In genomic region chr10:9766762-9767161, GRCh38 we compare ENCODE assay signal across 35 cellular contexts.
DNase-seq lines count a peak whose midpoint lies in the region; ATAC-seq, FAIRE-seq and TF ChIP-seq lines count a peak whose summit lies in the region.
"Had no signal": no experiment of that assay in that cellular context is flagged by ENCODE, and none has a peak within 500 bp of the region (broad histone marks: within the 10 kb centered on the region; RNA-seq: fewer than 3 reads in every experiment).

No MANE protein-coding gene starts in this region.

- CTCF ChIA-PET in OCI-LY7 (lab: Charles Lee; ENCODE audit: unreplicated experiment), result no interaction called here

- H3K27me3 Mint-ChIP-seq in GM23338 (ENCODE audit: insufficient read depth, low read depth, poor library complexity), result no peaks in the 10 kb centered on the region
- H3K27me3 Mint-ChIP-seq in T-helper 17 cell, result no peaks in the 10 kb centered on the region
- H3K27me3 Mint-ChIP-seq in immature natural killer cell (ENCODE audit: low read depth in 3 of 3), result peaks cover 0 to 3% (median 0%) of the 10 kb centered on the region in 3 donors
- H3K27me3 Mint-ChIP-seq in type B pancreatic cell, result no peaks in the 10 kb centered on the region
- H3K27me3 Mint-ChIP-seq: activated CD4-positive, alpha-beta memory T cell treated with anti-CD3 and anti-CD28 coated beads, Interleukin-2, amount 10 ng/mL, durations not matched to agents 7 days and 5 days; effector memory CD8-positive, alpha-beta T cell had no signal

- H3K79me2 ChIP-seq in GM23338 (replicated peaks; ENCODE audit: insufficient read depth) (no peaks in the 10 kb centered on the region), OCI-LY7 (ENCODE audit: insufficient read depth, low read depth, low read length) (no peaks in the 10 kb centered on the region)

- H3K27ac ChIP-seq in GM23338 (ENCODE audit: low read depth), result no peak overlapping the region
- H3K27ac ChIP-seq in OCI-LY7 (ENCODE audit: low read depth, low read length, poor library complexity, severe bottlenecking), result no peak overlapping the region
- H3K27ac ChIP-seq: heart left ventricle, HL-60, KMS-11, PC-9, sigmoid colon, stomach, uterus had no signal

- H3K27ac Mint-ChIP-seq in GM23338, result no peak overlapping the region
- H3K27ac Mint-ChIP-seq in T-helper 17 cell, result no peak overlapping the region
- H3K27ac Mint-ChIP-seq in immature natural killer cell, result no peak overlapping the region
- no peak overlapping the region for H3K27ac Mint-ChIP-seq in type B pancreatic cell
- H3K27ac Mint-ChIP-seq: activated CD4-positive, alpha-beta memory T cell treated with anti-CD3 and anti-CD28 coated beads, Interleukin-2, amount 10 ng/mL, durations not matched to agents 7 days and 5 days; activated naive CD4-positive, alpha-beta T cell treated with anti-CD3 and anti-CD28 coated beads for 36 hours; CD4-positive, alpha-beta memory T cell; effector memory CD8-positive, alpha-beta T cell; progenitor cell of endocrine pancreas; T-helper 1 cell treated with Interleukin-12 subunit alpha and Interleukin-12 subunit beta and Interleukin-4 antibody, amounts not matched to agents 30 μg/mL and 1 μg/mL, for 36 hours had no signal

- H3K9me2 ChIP-seq in GM23338 (ENCODE audit: insufficient read depth) (no peaks in the 10 kb centered on the region), OCI-LY7 (ENCODE audit: insufficient read depth, low read length) (no peaks in the 10 kb centered on the region)

- no peak overlapping the region for H3K4me2 ChIP-seq in GM23338
- no peak overlapping the region for H3K4me2 ChIP-seq in OCI-LY7 (ENCODE audit: low read length)
- H3K4me2 ChIP-seq: KMS-11, PC-9 had no signal

- no peak for FAIRE-seq in D721Med (lab: Jason Lieb, UNC)
- FAIRE-seq: GM18507, TTC549 had no signal

- intact Hi-C loops in OCI-LY7 (cut with micrococcal nuclease; ENCODE audit: unreplicated experiment), result no loop called here

- ATAC-seq in GM23338, result peak; percentile 45; the same call in 2 of the 3 replicates
- ATAC-seq in T-helper 17 cell, result no peak
- ATAC-seq: effector memory CD8-positive, alpha-beta T cell; heart left ventricle; Right ventricle myocardium inferior; SK-N-SH treated with all-trans-retinoic acid at 6 μM for 48 hours had no signal

- POLR2A ChIA-PET in OCI-LY7 (lab: Charles Lee), result interaction anchor here (1.3 to 1.5 kb wide), 2 partner anchors 9 to 11 kb away, joined by 3 to 5 read pairs; no protein-coding TSS in a partner anchor

- H3F3A ChIP-seq in GM23338 (replicated peaks; ENCODE audit: low read depth), result no peaks in the 10 kb centered on the region

- TF ChIP-seq CTCF in GM23338 (conservative IDR thresholded peaks at IDR 0.05; ENCODE audit: low read depth in 2 of 2) (peak; percentile 53 to 59), OCI-LY7 (conservative IDR thresholded peaks at IDR 0.05; ENCODE audit: low read length) (peak; percentile 57), choroid plexus epithelial cell (conservative IDR thresholded peaks at IDR 0.05; ENCODE audit: low read depth, low read length) (peak; percentile 37), D721Med (IDR thresholded peaks at IDR 0.05; ENCODE audit: insufficient read depth, missing control alignments) (no peak), type B pancreatic cell (conservative IDR thresholded peaks at IDR 0.05) (no peak)

- H2AFZ ChIP-seq in GM23338, result peak overlapping the region; percentile 43; the same call in 1 of the 2 replicates
- no peak overlapping the region for H2AFZ ChIP-seq in OCI-LY7 (ENCODE audit: low read length)
- H2AFZ ChIP-seq: PC-9 had no signal

- H3K27me3 ChIP-seq in GM23338 (ENCODE audit: insufficient read depth), result no peaks in the 10 kb centered on the region
- H3K27me3 ChIP-seq: heart left ventricle, sigmoid colon, stomach, uterus had no signal

- DNase-seq in GM23338 (ENCODE audit: low spot score), result peak; percentile 40
- DNase-seq in OCI-LY7 (ENCODE audit: low spot score), result peak; percentile 15
- DNase-seq in choroid plexus epithelial cell (ENCODE audit: low read depth), result peak; percentile 29
- peak; percentile 24 for DNase-seq in iPS-NIHi7 (ENCODE audit: extremely low spot score)
- no peak for DNase-seq in T-helper 17 cell
- DNase-seq in D721Med (ENCODE audit: insufficient read length, low spot score), result no peak
- DNase-seq in immature natural killer cell, result no peak
- no peak for DNase-seq in type B pancreatic cell (ENCODE audit: extremely low spot score, unreplicated experiment)
- DNase-seq: activated CD4-positive, alpha-beta memory T cell treated with anti-CD3 and anti-CD28 coated beads, Interleukin-2, amount 10 ng/mL, durations not matched to agents 7 days and 5 days; activated CD4-positive, CD25-positive, alpha-beta regulatory T cell treated with anti-CD3 and anti-CD28 coated beads, Interleukin-2, amount 50 U/mL, for 72 hours; activated CD8-positive, alpha-beta memory T cell treated with anti-CD3 and anti-CD28 coated beads, Interleukin-2, amount 50 U/mL, for 4 hours; activated naive CD4-positive, alpha-beta T cell treated with anti-CD3 and anti-CD28 coated beads for 36 hours; CD4-positive, alpha-beta memory T cell; cortex of kidney; effector memory CD8-positive, alpha-beta T cell; EL; foreskin melanocyte; heart left ventricle; NCI-H1417 treated with DMSO at 0.1 percent for 48 hours; NCI-H2081; NCI-H345; NCI-H69; PC-9; sigmoid colon; stimulated activated CD4-positive, alpha-beta T cell treated with anti-CD3 and anti-CD28 coated beads, Interleukin-4, amount 100 ng/mL, for 1 hour; stomach; uterus had no signal

- H4K20me1 ChIP-seq in GM23338 (replicated peaks; ENCODE audit: insufficient read depth) (no peaks in the 10 kb centered on the region), OCI-LY7 (ENCODE audit: insufficient read depth, low read length) (no peaks in the 10 kb centered on the region)

- BruUV-seq in OCI-LY7 (replicated peaks; lab: Mats Ljungman, UMichigan), result no TSS peak

- no peaks in the 10 kb centered on the region for H3K4me1 Mint-ChIP-seq in GM23338
- no peaks in the 10 kb centered on the region for H3K4me1 Mint-ChIP-seq in T-helper 17 cell
- H3K4me1 Mint-ChIP-seq in immature natural killer cell, result no peaks in the 10 kb centered on the region
- no peaks in the 10 kb centered on the region for H3K4me1 Mint-ChIP-seq in type B pancreatic cell (ENCODE audit: unreplicated experiment)
- H3K4me1 Mint-ChIP-seq: activated CD4-positive, alpha-beta memory T cell treated with anti-CD3 and anti-CD28 coated beads, Interleukin-2, amount 10 ng/mL, durations not matched to agents 7 days and 5 days; CD4-positive, alpha-beta memory T cell had no signal

- no peak overlapping the region for H3K4me3 Mint-ChIP-seq in GM23338
- no peak overlapping the region for H3K4me3 Mint-ChIP-seq in T-helper 17 cell
- no peak overlapping the region for H3K4me3 Mint-ChIP-seq in immature natural killer cell
- H3K4me3 Mint-ChIP-seq in type B pancreatic cell, result no peak overlapping the region
- H3K4me3 Mint-ChIP-seq: activated CD4-positive, alpha-beta memory T cell treated with anti-CD3 and anti-CD28 coated beads, Interleukin-2, amount 10 ng/mL, durations not matched to agents 7 days and 5 days; activated naive CD4-positive, alpha-beta T cell treated with anti-CD3 and anti-CD28 coated beads for 36 hours; CD4-positive, alpha-beta memory T cell; effector memory CD8-positive, alpha-beta T cell; T-helper 1 cell treated with Interleukin-12 subunit alpha and Interleukin-12 subunit beta and Interleukin-4 antibody, amounts not matched to agents 30 μg/mL and 1 μg/mL, for 36 hours had no signal

- no peaks in the 10 kb centered on the region for H3K9me3 ChIP-seq in OCI-LY7 (ENCODE audit: low read length)
- H3K9me3 ChIP-seq in T-helper 17 cell (ENCODE audit: control insufficient read depth, low read length, poor library complexity, severe bottlenecking), result no peaks in the 10 kb centered on the region
- H3K9me3 ChIP-seq: heart left ventricle, sigmoid colon, stomach, uterus had no signal

- H3K36me3 Mint-ChIP-seq in GM23338 (ENCODE audit: low read depth) (peaks cover 3% of the 10 kb centered on the region; the same call in 1 of the 3 replicates), T-helper 17 cell (ENCODE audit: low read depth) (no peaks in the 10 kb centered on the region), immature natural killer cell (no peaks in the 10 kb centered on the region), type B pancreatic cell (no peaks in the 10 kb centered on the region)
- H3K36me3 Mint-ChIP-seq: CD4-positive, alpha-beta memory T cell had no signal

- H3K4me1 ChIP-seq in GM23338 (ENCODE audit: insufficient read depth) (no peaks in the 10 kb centered on the region), OCI-LY7 (ENCODE audit: insufficient read depth, low read length, poor library complexity, severe bottlenecking) (no peaks in the 10 kb centered on the region)
- H3K4me1 ChIP-seq: heart left ventricle, sigmoid colon, stomach, uterus had no signal

- H3K4me3 ChIP-seq in GM23338 (no peak overlapping the region), OCI-LY7 (ENCODE audit: low read depth, low read length, poor library complexity, severe bottlenecking) (no peak overlapping the region), choroid plexus epithelial cell (ENCODE audit: low read depth, low read length) (no peak overlapping the region)
- H3K4me3 ChIP-seq: heart left ventricle, PC-9, sigmoid colon, stomach, uterus had no signal

- H3K9me3 Mint-ChIP-seq in GM23338, result 0 out of 3 replicates have a peak, but pooled peaks cover 3% of the 10 kb centered on the region
- peaks cover 2 to 24% (median 6%) of the 10 kb centered on the region in 6 donors for H3K9me3 Mint-ChIP-seq in immature natural killer cell
- no peaks in the 10 kb centered on the region for H3K9me3 Mint-ChIP-seq in type B pancreatic cell
- H3K9me3 Mint-ChIP-seq: activated CD4-positive, alpha-beta memory T cell treated with anti-CD3 and anti-CD28 coated beads, Interleukin-2, amount 10 ng/mL, durations not matched to agents 7 days and 5 days; activated naive CD4-positive, alpha-beta T cell treated with anti-CD3 and anti-CD28 coated beads for 36 hours; T-helper 1 cell treated with Interleukin-12 subunit alpha and Interleukin-12 subunit beta and Interleukin-4 antibody, amounts not matched to agents 30 μg/mL and 1 μg/mL, for 36 hours had no signal

- H3K36me3 ChIP-seq in GM23338 (ENCODE audit: insufficient read depth) (no peaks in the 10 kb centered on the region), OCI-LY7 (ENCODE audit: insufficient read depth, low read length) (no peaks in the 10 kb centered on the region)
- H3K36me3 ChIP-seq: heart left ventricle, sigmoid colon, stomach, uterus had no signal

TF ChIP-seq in GM23338, 12 proteins besides CTCF, POLR2A, EP300 and RAD21 (continues in another document):
- no peak for TF ChIP-seq ZNF331 (CRISPR knock-in tag; IDR thresholded peaks at IDR 0.05; ENCODE audit: low read depth)

Comparison
In these comparisons a context has a peak if more than half of its experiments do, and no peak if none do; other contexts are left out.
1. DNase-seq: peak in GM23338 (single experiment), OCI-LY7 (single experiment), choroid plexus epithelial cell (single experiment) and iPS-NIHi7 (single experiment); none in T-helper 17 cell (0 of 3), D721Med (single experiment), immature natural killer cell (0 of 3) and type B pancreatic cell (single experiment).
2. CTCF ChIP-seq: peak in GM23338 (2 of 2), OCI-LY7 (single experiment) and choroid plexus epithelial cell (single experiment); none in D721Med (single experiment) and type B pancreatic cell (single experiment).